ENCODE assay signal across 10 cellular contexts in the genomic region with DNA sequence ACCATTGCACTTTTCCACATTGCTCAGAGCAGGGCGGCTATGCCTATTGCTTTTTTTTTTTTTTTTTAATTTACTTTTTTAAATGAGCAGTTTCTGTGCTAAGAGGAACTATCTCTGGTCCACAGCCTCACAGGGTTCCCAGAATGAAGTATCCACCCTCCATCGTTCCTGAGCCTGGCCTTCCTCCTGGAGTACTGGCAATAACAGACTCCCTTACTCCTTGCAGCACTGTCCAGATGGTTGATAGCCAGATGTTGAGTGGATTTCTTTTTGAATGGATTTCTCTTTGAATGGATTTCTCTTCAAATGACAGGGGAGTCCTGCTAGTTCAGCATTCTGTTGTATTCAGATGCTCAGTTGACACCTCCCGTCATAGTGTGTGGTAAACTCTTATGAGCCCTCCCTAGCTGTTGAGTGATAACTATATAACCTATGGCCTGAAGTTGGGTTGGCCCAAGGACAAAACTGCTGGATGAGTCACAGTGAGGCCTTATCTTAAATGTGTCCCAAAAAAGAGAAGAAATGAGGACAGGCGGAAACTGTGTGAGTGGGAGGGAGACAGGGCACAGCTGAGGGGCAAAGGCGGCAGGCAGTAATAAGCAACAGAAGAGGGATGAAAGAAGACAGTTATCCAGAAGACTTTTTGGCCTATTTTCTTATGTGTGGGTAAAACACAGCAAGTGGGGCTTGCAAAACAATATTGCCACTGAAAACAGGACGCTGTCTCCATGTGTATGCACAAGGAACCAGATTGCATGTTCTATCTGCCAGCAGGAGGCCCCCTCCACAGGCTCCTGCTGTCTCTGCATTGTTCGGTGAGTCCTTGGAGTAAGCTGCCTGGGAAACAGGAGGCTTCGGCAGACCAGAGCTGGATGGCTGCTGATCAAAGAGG.
A peak's percentile ranks its signal among the peaks of the same experiment; 100 is the strongest.
DNase-seq lines count a peak whose midpoint lies in the region; ATAC-seq and TF ChIP-seq lines count a peak whose summit lies in the region.
"Had no signal": no experiment of that assay in that cellular context is flagged by ENCODE, and none has a peak within 500 bp of the region (broad histone marks: within the 10 kb centered on the region; RNA-seq: fewer than 3 reads in every experiment).

No MANE protein-coding gene starts in this region.

- H3K4me3 Mint-ChIP-seq in endothelial cell (ENCODE audit: unreplicated experiment) (no peak overlapping the region), nephron (no peak overlapping the region), Caco-2 (ENCODE audit: unreplicated experiment) (no peak overlapping the region)
- H3K4me3 Mint-ChIP-seq in T-helper 2 cell treated with Interferon-gamma antibody and Interleukin-4, amounts not matched to agents 5 μg/mL and 100 μg/mL, for 36 hours, result no peak overlapping the region
- H3K4me3 Mint-ChIP-seq in activated CD4-positive, alpha-beta memory T cell treated with anti-CD3 and anti-CD28 coated beads for 36 hours, result no peak overlapping the region

- POLR2A ChIA-PET in BJ (lab: Charles Lee) (no interaction called here), Caco-2 (lab: Charles Lee) (no interaction called here)
- POLR2A ChIA-PET in activated CD4-positive, alpha-beta memory T cell treated with anti-CD3 and anti-CD28 coated beads for 36 hours (lab: Charles Lee), result no interaction called here

- no peaks in the 10 kb centered on the region for H3K9me3 Mint-ChIP-seq in endothelial cell (ENCODE audit: unreplicated experiment)
- H3K9me3 Mint-ChIP-seq in nephron, result no peaks in the 10 kb centered on the region
- H3K9me3 Mint-ChIP-seq in T-helper 2 cell treated with Interferon-gamma antibody and Interleukin-4, amounts not matched to agents 5 μg/mL and 100 μg/mL, for 36 hours, result no peaks in the 10 kb centered on the region
- H3K9me3 Mint-ChIP-seq in Caco-2 (ENCODE audit: unreplicated experiment), result no peaks in the 10 kb centered on the region
- H3K9me3 Mint-ChIP-seq in activated CD4-positive, alpha-beta memory T cell treated with anti-CD3 and anti-CD28 coated beads for 36 hours, result no peaks in the 10 kb centered on the region

- H3K27ac Mint-ChIP-seq in endothelial cell (ENCODE audit: unreplicated experiment), result no peak overlapping the region
- peak overlapping the region; percentile 39 to 88 (median 72) for H3K27ac Mint-ChIP-seq in nephron
- H3K27ac Mint-ChIP-seq in T-helper 2 cell treated with Interferon-gamma antibody and Interleukin-4, amounts not matched to agents 5 μg/mL and 100 μg/mL, for 36 hours, result no peak overlapping the region
- H3K27ac Mint-ChIP-seq in Caco-2 (ENCODE audit: unreplicated experiment), result no peak overlapping the region
- H3K27ac Mint-ChIP-seq in activated CD4-positive, alpha-beta memory T cell treated with anti-CD3 and anti-CD28 coated beads for 36 hours, result no peak overlapping the region

- H3K9me3 ChIP-seq in Caco-2, result no peaks in the 10 kb centered on the region

- CTCF ChIA-PET in BJ (lab: Yijun Ruan, JAX) (interaction anchor here (0.5 to 1.0 kb wide), 2 partner anchors 219 to 264 kb away, joined by 3 read pairs; no protein-coding TSS in a partner anchor), Caco-2 (lab: Charles Lee) (no interaction called here)
- CTCF ChIA-PET in activated CD4-positive, alpha-beta memory T cell treated with anti-CD3 and anti-CD28 coated beads for 36 hours (lab: Charles Lee), result no interaction called here

- TF ChIP-seq CTCF in BJ (IDR thresholded peaks at IDR 0.05; ENCODE audit: insufficient read depth, low read depth, low read length), result peak; percentile 54
- TF ChIP-seq CTCF in endothelial cell (IDR thresholded peaks at IDR 0.05; ENCODE audit: unreplicated experiment), result no peak
- peak in 2 of 3 experiments; percentile 44 to 48 for TF ChIP-seq CTCF in nephron (IDR thresholded peaks at IDR 0.05; ENCODE audit: unreplicated experiment in 3 of 3)
- TF ChIP-seq CTCF in Caco-2 (IDR thresholded peaks at IDR 0.05; ENCODE audit: insufficient read depth in 1 of 2, low read depth in 1 of 2, low read length in 1 of 2, severe bottlenecking in 1 of 2, unreplicated experiment in 1 of 2), result no peak

- H3K27me3 Mint-ChIP-seq in endothelial cell (ENCODE audit: unreplicated experiment) (no peaks in the 10 kb centered on the region), nephron (ENCODE audit: low read depth) (no peaks in the 10 kb centered on the region), Caco-2 (ENCODE audit: insufficient read depth, unreplicated experiment) (no peaks in the 10 kb centered on the region)
- H3K27me3 Mint-ChIP-seq in T-helper 2 cell treated with Interferon-gamma antibody and Interleukin-4, amounts not matched to agents 5 μg/mL and 100 μg/mL, for 36 hours (ENCODE audit: low read depth), result peaks cover 6% of the 10 kb centered on the region
- H3K27me3 Mint-ChIP-seq in activated CD4-positive, alpha-beta memory T cell treated with anti-CD3 and anti-CD28 coated beads for 36 hours, result peaks cover 16% of the 10 kb centered on the region

- no peak for DNase-seq in BJ (ENCODE audit: low read depth)
- DNase-seq in NOMO-1 treated with DMSO at 0.1 percent for 48 hours (lab: John Stamatoyannopoulos, UW; ENCODE audit: unreplicated experiment), result peak; percentile 56
- DNase-seq in endothelial cell (ENCODE audit: low spot score), result peak; percentile 51
- no peak for DNase-seq in T-helper 2 cell treated with Interferon-gamma antibody and Interleukin-4, amounts not matched to agents 5 μg/mL and 100 μg/mL, for 36 hours (ENCODE audit: low spot score)
- DNase-seq in Caco-2, result no peak
- no peak for DNase-seq in activated CD4-positive, alpha-beta memory T cell treated with anti-CD3 and anti-CD28 coated beads for 36 hours
- DNase-seq: NCI-H446 treated with DMSO at 0.1 percent for 48 hours; stimulated activated CD4-positive, alpha-beta T cell treated with anti-CD3 and anti-CD28 coated beads, Interleukin-4, amount 100 ng/mL, for 4 hours had no signal

- H3K4me1 Mint-ChIP-seq in endothelial cell (ENCODE audit: unreplicated experiment) (peaks cover 21% of the 10 kb centered on the region), nephron (peaks cover 39% of the 10 kb centered on the region), Caco-2 (ENCODE audit: low read depth, unreplicated experiment) (peaks cover 7% of the 10 kb centered on the region)
- no peaks in the 10 kb centered on the region for H3K4me1 Mint-ChIP-seq in T-helper 2 cell treated with Interferon-gamma antibody and Interleukin-4, amounts not matched to agents 5 μg/mL and 100 μg/mL, for 36 hours (ENCODE audit: low read depth)
- H3K4me1 Mint-ChIP-seq in activated CD4-positive, alpha-beta memory T cell treated with anti-CD3 and anti-CD28 coated beads for 36 hours (ENCODE audit: low read depth), result peaks cover 3% of the 10 kb centered on the region

- H3K4me3 ChIP-seq in BJ (ENCODE audit: low read depth, low read length) (no peak overlapping the region), Caco-2 (ENCODE audit: low read depth, low read length) (no peak overlapping the region)

- BruUV-seq in Caco-2 (replicated peaks; lab: Mats Ljungman, UMichigan), result no TSS peak

- H3K36me3 ChIP-seq in BJ (ENCODE audit: control insufficient read depth, insufficient read depth, low read length), result no peaks in the 10 kb centered on the region
- H3K36me3 ChIP-seq in Caco-2 (ENCODE audit: control insufficient read depth, insufficient read depth, low read length), result no peaks in the 10 kb centered on the region

- intact Hi-C loops in Caco-2 (cut with micrococcal nuclease; ENCODE audit: unreplicated experiment), result no loop called here
- intact Hi-C loops in activated CD4-positive, alpha-beta memory T cell treated with anti-CD3 and anti-CD28 coated beads for 36 hours (cut with micrococcal nuclease), result no loop called here

- peaks cover under 1% of the 10 kb centered on the region; the same call in 1 of the 2 replicates for H3K4me1 ChIP-seq in Caco-2

- H3K36me3 Mint-ChIP-seq in endothelial cell (ENCODE audit: low read depth, unreplicated experiment) (no peaks in the 10 kb centered on the region), nephron (ENCODE audit: low read depth) (no peaks in the 10 kb centered on the region), Caco-2 (ENCODE audit: insufficient read depth, unreplicated experiment) (no peaks in the 10 kb centered on the region)
- no peaks in the 10 kb centered on the region for H3K36me3 Mint-ChIP-seq in T-helper 2 cell treated with Interferon-gamma antibody and Interleukin-4, amounts not matched to agents 5 μg/mL and 100 μg/mL, for 36 hours (ENCODE audit: low read depth)
- H3K36me3 Mint-ChIP-seq in activated CD4-positive, alpha-beta memory T cell treated with anti-CD3 and anti-CD28 coated beads for 36 hours, result no peaks in the 10 kb centered on the region

- no peaks in the 10 kb centered on the region for H3K27me3 ChIP-seq in BJ (ENCODE audit: control insufficient read depth, insufficient read depth, low read length)
- H3K27me3 ChIP-seq in Caco-2 (replicated peaks; ENCODE audit: control insufficient read depth, insufficient read depth, low read length), result no peaks in the 10 kb centered on the region

- no peak for ATAC-seq in HG02798 (IDR thresholded peaks at IDR 0.05; ENCODE audit: poor library complexity, unreplicated experiment)

Comparison
In these comparisons a context has a peak if more than half of its experiments do, and no peak if none do; other contexts are left out.
1. DNase-seq: peak in NOMO-1 treated with DMSO at 0.1 percent for 48 hours (single experiment) and endothelial cell (single experiment); none in BJ (single experiment), T-helper 2 cell treated with Interferon-gamma antibody and Interleukin-4, amounts not matched to agents 5 μg/mL and 100 μg/mL, for 36 hours (single experiment), Caco-2 (0 of 2) and activated CD4-positive, alpha-beta memory T cell treated with anti-CD3 and anti-CD28 coated beads for 36 hours (single experiment).
2. CTCF ChIP-seq: peak in BJ (single experiment) and nephron (2 of 3); none in endothelial cell (single experiment) and Caco-2 (0 of 2).
3. H3K27ac Mint-ChIP-seq: peak in nephron (3 of 3); none in endothelial cell (single experiment), T-helper 2 cell treated with Interferon-gamma antibody and Interleukin-4, amounts not matched to agents 5 μg/mL and 100 μg/mL, for 36 hours (single experiment), Caco-2 (single experiment) and activated CD4-positive, alpha-beta memory T cell treated with anti-CD3 and anti-CD28 coated beads for 36 hours (single experiment).